In genomic region chr9:34628656-34629491, GRCh38 we compare ENCODE assay signal across 9 cellular contexts. TPM values are rescaled to one million over a fixed set of nuclear protein-coding genes. Genes with fewer than 3 reads are reported as not detected.
A peak's percentile ranks its signal among the peaks of the same experiment; 100 is the strongest.
DNase-seq lines count a peak whose midpoint lies in the region; ATAC-seq and TF ChIP-seq lines count a peak whose summit lies in the region.
"Had no signal": no experiment of that assay in that cellular context is flagged by ENCODE, and none has a peak within 500 bp of the region (broad histone marks: within the 10 kb centered on the region; RNA-seq: fewer than 3 reads in every experiment).

Gene ARID3C, minus strand, starts transcription at chr9:34629066. Its CDS starts 1,052 bp downstream, at chr9:34628014.

- H3K27ac ChIP-seq in DND-41 (ENCODE audit: low read length) (no peak within 1 kb of the TSS), parathyroid adenoma (no peak within 1 kb of the TSS)

- H3K9me3 ChIP-seq in DND-41 (ENCODE audit: insufficient read depth, low read length, severe bottlenecking) (no peaks in the 10 kb centered on the region), parathyroid adenoma (ENCODE audit: control insufficient read depth, low read length) (no peaks in the 10 kb centered on the region)

- peaks cover 3% of the 10 kb centered on the region; the same call in 1 of the 2 replicates for H4K20me1 ChIP-seq in DND-41 (ENCODE audit: insufficient read depth, low read length)

- H3K4me1 ChIP-seq in DND-41 (ENCODE audit: insufficient read depth, low read length): no peaks in the 10 kb centered on the region
- peaks cover 3% of the 10 kb centered on the region for H3K4me1 ChIP-seq in parathyroid adenoma

- peak; percentile 29; the same call in 1 of the 3 replicates for ATAC-seq in DND-41 (ENCODE audit: insufficient read depth, low read depth)
- peak; percentile 94 for ATAC-seq in activated T-cell treated with anti-CD3 and anti-CD28 coated beads, Interleukin-2, amount 50 U/mL, for 4 hours
- no peak for ATAC-seq in HG03521 (IDR thresholded peaks at IDR 0.05; ENCODE audit: unreplicated experiment)
- ATAC-seq in HG03565 (IDR thresholded peaks at IDR 0.05; ENCODE audit: unreplicated experiment): no peak

- H3K4me3 ChIP-seq in DND-41 (ENCODE audit: low read depth in 1 of 2, low read length in 2 of 2): no peak within 1 kb of the TSS
- H3K4me3 ChIP-seq in fibroblast of villous mesenchyme (ENCODE audit: low read depth, low read length): peak within 1 kb of the TSS; percentile 45
- peak within 1 kb of the TSS; percentile 35 for H3K4me3 ChIP-seq in parathyroid adenoma (ENCODE audit: low read depth, low read length)

- no peak for DNase-seq in DND-41
- peak; percentile 35 for DNase-seq in LoVo (ENCODE audit: low spot score)
- peak; percentile 40 for DNase-seq in activated T-cell treated with anti-CD3 and anti-CD28 coated beads, Interleukin-2, amount 50 U/mL, for 4 hours
- no peak for DNase-seq in fibroblast of villous mesenchyme (ENCODE audit: low read depth)
- DNase-seq in inferior parietal cortex (ENCODE audit: extremely low spot score): no peak

- peaks cover 15% of the 10 kb centered on the region for H3K4me1 Mint-ChIP-seq in activated T-cell treated with anti-CD3 and anti-CD28 coated beads, Interleukin-2, amount 50 U/mL, for 4 hours (ENCODE audit: low read depth)

- no peak for TF ChIP-seq CTCF in DND-41 (IDR thresholded peaks at IDR 0.05; ENCODE audit: borderline replicate concordance, extremely low read depth, low read length, poor library complexity, severe bottlenecking)
- TF ChIP-seq CTCF in fibroblast of villous mesenchyme (IDR thresholded peaks at IDR 0.05; ENCODE audit: insufficient read depth, low read depth, low read length): no peak
- TF ChIP-seq CTCF in parathyroid adenoma (IDR thresholded peaks at IDR 0.05): no peak

- H3K27me3 ChIP-seq in DND-41 (ENCODE audit: insufficient read depth, low read length, poor library complexity) (peaks cover 25% of the 10 kb centered on the region), parathyroid adenoma (ENCODE audit: control insufficient read depth, insufficient read depth, low read length) (no peaks in the 10 kb centered on the region)

- no peak within 1 kb of the TSS for H3K4me2 ChIP-seq in DND-41 (ENCODE audit: insufficient read depth, low read length)
- peak within 1 kb of the TSS; percentile 77 for H3K4me2 ChIP-seq in parathyroid adenoma (ENCODE audit: low read length)

- peaks cover 50% of the 10 kb centered on the region for H3K27me3 Mint-ChIP-seq in activated T-cell treated with anti-CD3 and anti-CD28 coated beads, Interleukin-2, amount 50 U/mL, for 4 hours (ENCODE audit: low read depth)

- no peaks in the 10 kb centered on the region for H3K9me3 Mint-ChIP-seq in activated T-cell treated with anti-CD3 and anti-CD28 coated beads, Interleukin-2, amount 50 U/mL, for 4 hours

- H3K9ac ChIP-seq in DND-41 (ENCODE audit: low read depth, low read length) (no peak within 1 kb of the TSS), parathyroid adenoma (no peak within 1 kb of the TSS)

- peak within 1 kb of the TSS; percentile 75 for H3K4me3 Mint-ChIP-seq in activated T-cell treated with anti-CD3 and anti-CD28 coated beads, Interleukin-2, amount 50 U/mL, for 4 hours

- H3K36me3 ChIP-seq in DND-41 (ENCODE audit: insufficient read depth, low read length) (no peaks in the 10 kb centered on the region), parathyroid adenoma (ENCODE audit: control insufficient read depth, insufficient read depth, low read length) (no peaks in the 10 kb centered on the region)

- H3K36me3 Mint-ChIP-seq in activated T-cell treated with anti-CD3 and anti-CD28 coated beads, Interleukin-2, amount 50 U/mL, for 4 hours (ENCODE audit: insufficient read depth): no peaks in the 10 kb centered on the region

- no peaks in the 10 kb centered on the region for H3K79me2 ChIP-seq in DND-41 (ENCODE audit: insufficient read depth, low read length)
- no peaks in the 10 kb centered on the region for H3K79me2 ChIP-seq in parathyroid adenoma

- H2AFZ ChIP-seq in DND-41 (ENCODE audit: low read depth, low read length): no peak within 1 kb of the TSS
- peak within 1 kb of the TSS; percentile 64 for H2AFZ ChIP-seq in parathyroid adenoma

RNA-seq across cellular contexts. Expression of gene ARID3C, which starts in this region (rescaled TPM):
- not detected for total RNA-seq in activated T-cell treated with anti-CD3 and anti-CD28 coated beads, Interleukin-2, amount 50 U/mL, for 4 hours
- 0.32 TPM in 1 of 2 replicates, not detected in the other for total RNA-seq in fibroblast of villous mesenchyme
- total RNA-seq: mononuclear cell had no signal

Comparison
In these comparisons a context has a peak if more than half of its experiments do, and no peak if none do; other contexts are left out.
1. Peak in DNase-seq and ATAC-seq in activated T-cell treated with anti-CD3 and anti-CD28 coated beads, Interleukin-2, amount 50 U/mL, for 4 hours; RNA of the gene not detected or under 1 TPM.
2. H3K4me3 ChIP-seq: peak in fibroblast of villous mesenchyme (single experiment) and parathyroid adenoma (single experiment); none in DND-41 (0 of 2).